ENCODE assay signal across 32 cellular contexts in genomic region chr2:181911830-181912229, GRCh38. TPM values are rescaled to one million over a fixed set of nuclear protein-coding genes. Genes with fewer than 3 reads are reported as not detected.
A peak's percentile ranks its signal among the peaks of the same experiment; 100 is the strongest.
DNase-seq lines count a peak whose midpoint lies in the region; ATAC-seq, FAIRE-seq and TF ChIP-seq lines count a peak whose summit lies in the region.
"Had no signal": no experiment of that assay in that cellular context is flagged by ENCODE, and none has a peak within 500 bp of the region (broad histone marks: within the 10 kb centered on the region; RNA-seq: fewer than 3 reads in every experiment).

No MANE protein-coding gene starts in this region.

- in situ Hi-C loops in Panc1 (cut with HindIII; ENCODE audit: low pct_unique_long_range_greater_than_20kb, low sequenced_read_pairs): no loop called here

- intact Hi-C loops in Panc1 (cut with micrococcal nuclease; ENCODE audit: unreplicated experiment) (no loop called here), left lung (cut with DNase I) (loop anchor here in 1 of 2 donors (10.0 kb wide), 1 partner anchor 167 kb away; no protein-coding TSS in a partner anchor), prostate gland (cut with DNase I) (no loop called here), uterus (cut with DNase I; ENCODE audit: low total_unique reads) (no loop called here)

- TF ChIP-seq POLR2A in GM12891 (IDR thresholded peaks at IDR 0.05; ENCODE audit: low read depth, low read length): no peak
- TF ChIP-seq POLR2A in prostate gland (IDR thresholded peaks at IDR 0.05): no peak
- TF ChIP-seq POLR2A in uterus (IDR thresholded peaks at IDR 0.05): no peak

- H3K4me1 Mint-ChIP-seq in osteocyte (ENCODE audit: unreplicated experiment): peaks cover 17% of the 10 kb centered on the region
- H3K4me1 Mint-ChIP-seq: stimulated activated effector memory CD8-positive, alpha-beta T cell treated with anti-CD3 and anti-CD28 coated beads, Interleukin-12 subunit alpha, Interleukin-12 subunit beta, amount 100 ng/mL, for 72 hours had no signal

- peaks cover 11% of the 10 kb centered on the region; the same call in 1 of the 2 replicates for H3K4me1 ChIP-seq in Panc1 (ENCODE audit: control insufficient read depth, insufficient read depth, low read length)
- H3K4me1 ChIP-seq in left lung: peaks cover 11 to 43% of the 10 kb centered on the region in 2 donors
- peaks cover 2% of the 10 kb centered on the region for H3K4me1 ChIP-seq in prostate gland (replicated peaks)
- peaks cover 0 to 6% of the 10 kb centered on the region in 2 donors for H3K4me1 ChIP-seq in uterus

- H3K36me3 ChIP-seq in Panc1 (ENCODE audit: control insufficient read depth, insufficient read depth, low read length) (peaks cover 69% of the 10 kb centered on the region), left lung (peaks cover 0 to 54% of the 10 kb centered on the region in 2 donors), prostate gland (peaks cover 8 to 12% of the 10 kb centered on the region in 2 donors), WERI-Rb-1 (peaks cover 40% of the 10 kb centered on the region), uterus (no peaks in the 10 kb centered on the region)

- FAIRE-seq in GM12891 (lab: Jason Lieb, UNC): peak; percentile 56
- FAIRE-seq: A549 had no signal

- H3K27me3 ChIP-seq in Panc1 (ENCODE audit: control insufficient read depth, insufficient read depth, low read length) (no peaks in the 10 kb centered on the region), left lung (no peaks in the 10 kb centered on the region), prostate gland (replicated peaks; ENCODE audit: insufficient read depth) (no peaks in the 10 kb centered on the region), WERI-Rb-1 (ENCODE audit: insufficient read depth, low read depth, severe bottlenecking) (no peaks in the 10 kb centered on the region), uterus (no peaks in the 10 kb centered on the region)
- H3K27me3 ChIP-seq: hepatocyte, neutrophil, Peyer's patch, upper lobe of left lung had no signal

- H3K9me3 ChIP-seq in Panc1 (ENCODE audit: control insufficient read depth, insufficient read depth, low read depth, low read length) (no peaks in the 10 kb centered on the region), left lung (no peaks in the 10 kb centered on the region), prostate gland (no peaks in the 10 kb centered on the region), WERI-Rb-1 (ENCODE audit: severe bottlenecking) (no peaks in the 10 kb centered on the region), uterus (no peaks in the 10 kb centered on the region)
- H3K9me3 ChIP-seq: A549, neutrophil, Peyer's patch, upper lobe of left lung had no signal

- no peaks in the 10 kb centered on the region for H3K27me3 Mint-ChIP-seq in osteocyte (ENCODE audit: unreplicated experiment)
- H3K27me3 Mint-ChIP-seq: activated naive CD8-positive, alpha-beta T cell treated with anti-CD3 and anti-CD28 coated beads for 36 hours; activated T-cell treated with anti-CD3 and anti-CD28 coated beads, Interleukin-2, amount 50 U/mL, for 24 hours; CD4-positive, CD25-positive, alpha-beta regulatory T cell had no signal

- ATAC-seq in Panc1 (no peak), left lung (peak; percentile 71), HG02610 (IDR thresholded peaks at IDR 0.05; ENCODE audit: unreplicated experiment) (no peak)
- ATAC-seq: A549; stimulated activated effector memory CD8-positive, alpha-beta T cell treated with anti-CD3 and anti-CD28 coated beads, Interleukin-12 subunit alpha, Interleukin-12 subunit beta, amount 100 ng/mL, for 72 hours had no signal

- H3K4me3 ChIP-seq in Panc1 (ENCODE audit: low read depth in 2 of 2, low read length in 2 of 2) (no peak overlapping the region), left lung (no peak overlapping the region), prostate gland (no peak overlapping the region), WERI-Rb-1 (ENCODE audit: low read depth, low read length) (no peak overlapping the region), uterus (no peak overlapping the region)
- H3K4me3 ChIP-seq: A549, hepatocyte, Peyer's patch, upper lobe of left lung had no signal

- H3K9me3 Mint-ChIP-seq in osteocyte (ENCODE audit: unreplicated experiment): no peaks in the 10 kb centered on the region
- H3K9me3 Mint-ChIP-seq: activated naive CD8-positive, alpha-beta T cell treated with anti-CD3 and anti-CD28 coated beads for 36 hours; activated T-cell treated with anti-CD3 and anti-CD28 coated beads, Interleukin-2, amount 50 U/mL, for 24 hours; CD4-positive, CD25-positive, alpha-beta regulatory T cell; HFFc6; stimulated activated effector memory CD8-positive, alpha-beta T cell treated with anti-CD3 and anti-CD28 coated beads, Interleukin-12 subunit alpha, Interleukin-12 subunit beta, amount 100 ng/mL, for 72 hours; T-helper 2 cell treated with Interferon-gamma antibody and Interleukin-4, amounts not matched to agents 5 μg/mL and 100 μg/mL, for 36 hours had no signal

- POLR2A ChIA-PET in Panc1 (lab: Charles Lee): interaction anchor here (0.5 kb wide), 1 partner anchor 1157 kb away, joined by 5 read pairs; no protein-coding TSS in a partner anchor

- 68% methylated on average over 2 of the region's 2 CpGs for WGBS in prostate gland

- TF ChIP-seq CTCF in Panc1 (IDR thresholded peaks at IDR 0.05): no peak
- no peak for TF ChIP-seq CTCF in left lung (IDR thresholded peaks at IDR 0.05)
- TF ChIP-seq CTCF in prostate gland (IDR thresholded peaks at IDR 0.05): no peak
- TF ChIP-seq CTCF in osteocyte (IDR thresholded peaks at IDR 0.05): no peak
- no peak for TF ChIP-seq CTCF in WERI-Rb-1 (IDR thresholded peaks at IDR 0.05; ENCODE audit: low read depth, low read length)
- TF ChIP-seq CTCF in uterus (IDR thresholded peaks at IDR 0.05): no peak

- BruUV-seq in Panc1 (replicated peaks; lab: Mats Ljungman, UMichigan): no TSS peak

- no peak overlapping the region for H3K4me3 Mint-ChIP-seq in osteocyte (ENCODE audit: unreplicated experiment)
- H3K4me3 Mint-ChIP-seq: activated naive CD8-positive, alpha-beta T cell treated with anti-CD3 and anti-CD28 coated beads for 36 hours; activated T-cell treated with anti-CD3 and anti-CD28 coated beads, Interleukin-2, amount 50 U/mL, for 24 hours; CD4-positive, CD25-positive, alpha-beta regulatory T cell; HFFc6; stimulated activated effector memory CD8-positive, alpha-beta T cell treated with anti-CD3 and anti-CD28 coated beads, Interleukin-12 subunit alpha, Interleukin-12 subunit beta, amount 100 ng/mL, for 72 hours; T-helper 2 cell treated with Interferon-gamma antibody and Interleukin-4, amounts not matched to agents 5 μg/mL and 100 μg/mL, for 36 hours had no signal

- H3K27ac Mint-ChIP-seq in osteocyte (ENCODE audit: unreplicated experiment): no peak overlapping the region
- H3K27ac Mint-ChIP-seq: activated naive CD8-positive, alpha-beta T cell treated with anti-CD3 and anti-CD28 coated beads for 36 hours; activated T-cell treated with anti-CD3 and anti-CD28 coated beads, Interleukin-2, amount 50 U/mL, for 24 hours; stimulated activated effector memory CD8-positive, alpha-beta T cell treated with anti-CD3 and anti-CD28 coated beads, Interleukin-12 subunit alpha, Interleukin-12 subunit beta, amount 100 ng/mL, for 72 hours; T-helper 2 cell treated with Interferon-gamma antibody and Interleukin-4, amounts not matched to agents 5 μg/mL and 100 μg/mL, for 36 hours had no signal

- DNase-seq in GM12891 (ENCODE audit: insufficient read length, low spot score): no peak
- no peak for DNase-seq in Panc1 (ENCODE audit: low read depth, low spot score)
- DNase-seq in left lung: no peak
- DNase-seq in prostate gland (ENCODE audit: low spot score): peak; percentile 23
- DNase-seq in osteocyte (ENCODE audit: extremely low spot score, unreplicated experiment): no peak
- DNase-seq in WERI-Rb-1: no peak
- no peak for DNase-seq in uterus
- DNase-seq: activated CD4-positive, alpha-beta T cell treated with anti-CD3 and anti-CD28 coated beads, Interleukin-2, amount 50 U/mL, for 1 hour; activated gamma-delta T cell; activated naive CD8-positive, alpha-beta T cell treated with anti-CD3 and anti-CD28 coated beads for 36 hours; activated T-cell treated with anti-CD3 and anti-CD28 coated beads, Interleukin-2, amount 50 U/mL, for 24 hours; AML-193; anterior cingulate cortex; Calu3; CD4-positive, CD25-positive, alpha-beta regulatory T cell; DMS79 treated with DMSO at 0.1 percent for 48 hours; effector CD4-positive, alpha-beta T cell; GDM1; HFFc6; Kasumi-1; NCI-H446; NCI-H748 treated with DMSO at 0.1 percent for 48 hours; Peyer's patch; SHP77 treated with DMSO at 0.1 percent for 48 hours; upper lobe of left lung had no signal

- H3K36me3 Mint-ChIP-seq in osteocyte (ENCODE audit: unreplicated experiment): peaks cover 67% of the 10 kb centered on the region

- H3K27ac ChIP-seq in Panc1 (ENCODE audit: low read length) (peak overlapping the region; percentile 34), left lung (no peak overlapping the region), prostate gland (no peak overlapping the region), WERI-Rb-1 (no peak overlapping the region), uterus (no peak overlapping the region)
- H3K27ac ChIP-seq: A549, hepatocyte, HL-60 had no signal

- CTCF ChIA-PET in Panc1 (lab: Charles Lee): no interaction called here

TF ChIP-seq in GM12891, 5 proteins besides CTCF, POLR2A, EP300 and RAD21:
- TF ChIP-seq POU2F2 (IDR thresholded peaks at IDR 0.05; ENCODE audit: low read depth, low read length) (no peak), TAF1 (IDR thresholded peaks at IDR 0.05; ENCODE audit: low read depth, low read length) (no peak), PAX5 (IDR thresholded peaks at IDR 0.05; ENCODE audit: insufficient read depth, low read length, severe bottlenecking) (no peak), POLR2AphosphoS5 (IDR thresholded peaks at IDR 0.05; ENCODE audit: low read depth, low read length) (no peak), SPI1 (IDR thresholded peaks at IDR 0.05; ENCODE audit: low read depth, low read length) (no peak)

RNA-seq across cellular contexts. Expression of gene ITPRID2, which starts 20.3 kb away (rescaled TPM):
- 5.8 TPM for polyA plus RNA-seq in GM12891 (2012; ENCODE audit: low read depth, missing spikeins)
- total RNA-seq in Panc1 (2021; ENCODE audit: unreplicated experiment): 261 TPM
- polyA plus RNA-seq in Panc1 (2012; ENCODE audit: insufficient read length): 171 TPM
- total RNA-seq in left lung: 100 to 1,000 TPM; 162 to 175 TPM
- total RNA-seq in prostate gland: 100 to 1,000 TPM in 1 of 2 donors, 10 to 100 TPM in 1; 78.9 to 159 TPM
- 94.5 and 100 TPM in 2 replicates for total RNA-seq in osteocyte
- 100 to 1,000 TPM in 2 of 4 donors, 10 to 100 TPM in 2; 84.5 to 159 (median 114) TPM for total RNA-seq in uterus
